In the genomic region with DNA sequence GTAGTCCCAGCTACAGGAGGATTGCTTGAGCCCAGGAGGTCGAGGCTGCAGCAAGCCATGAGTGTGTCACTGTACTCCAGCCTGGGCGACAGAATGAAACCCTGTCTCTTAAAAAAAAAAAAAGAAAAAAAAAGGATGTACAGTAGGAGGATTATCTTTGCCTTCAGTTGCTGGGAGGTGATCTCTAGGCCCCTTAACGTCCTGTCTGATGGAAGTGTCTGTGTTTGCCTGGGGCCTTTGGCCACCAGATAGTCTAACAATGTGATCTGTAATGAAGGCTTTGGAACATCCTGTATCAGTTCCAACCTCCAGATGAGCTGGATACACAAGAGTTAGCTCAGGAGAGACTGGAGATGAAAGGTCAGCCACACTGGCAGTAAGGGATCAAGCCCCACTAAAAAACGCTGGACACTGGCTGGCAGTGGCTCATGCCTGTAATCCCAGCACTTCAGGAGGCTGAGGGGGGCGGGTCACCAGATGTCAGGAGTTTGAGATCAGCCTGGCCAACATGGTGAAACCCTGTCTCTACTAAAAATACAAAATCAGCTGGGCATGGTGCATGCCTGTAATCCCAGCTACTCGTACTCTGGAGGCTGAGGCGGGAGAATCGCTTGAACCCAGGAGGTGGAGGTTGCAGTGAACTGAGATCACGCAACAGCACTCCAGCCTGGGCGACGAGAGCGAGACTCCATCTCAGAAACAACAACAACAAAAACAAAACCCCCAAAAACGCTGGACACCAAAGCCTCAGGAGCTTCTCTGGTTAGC, we compare ENCODE assay signal across 22 cellular contexts. TPM values are rescaled to one million over a fixed set of nuclear protein-coding genes. Genes with fewer than 3 reads are reported as not detected.
DNase-seq lines count a peak whose midpoint lies in the region; ATAC-seq and TF ChIP-seq lines count a peak whose summit lies in the region.
"Had no signal": no experiment of that assay in that cellular context is flagged by ENCODE, and none has a peak within 500 bp of the region (broad histone marks: within the 10 kb centered on the region; RNA-seq: fewer than 3 reads in every experiment).

No MANE protein-coding gene starts in this region.

- H3K9me3 ChIP-seq in Caco-2 (no peaks in the 10 kb centered on the region), right atrium auricular region (no peaks in the 10 kb centered on the region)
- H3K9me3 ChIP-seq in naive thymus-derived CD4-positive, alpha-beta T cell (ENCODE audit: control insufficient read depth in 2 of 3, low read length in 3 of 3): no peaks in the 10 kb centered on the region
- H3K9me3 ChIP-seq: BLaER1 treated with 17β-estradiol and CSF1 and Interleukin-3, amounts not matched to agents 10 nM and 100 nM; gastroesophageal sphincter; left ventricle myocardium inferior; ovary; upper lobe of left lung had no signal

- H3K27me3 ChIP-seq in Caco-2 (replicated peaks; ENCODE audit: control insufficient read depth, insufficient read depth, low read length) (no peaks in the 10 kb centered on the region), right atrium auricular region (no peaks in the 10 kb centered on the region)
- no peaks in the 10 kb centered on the region for H3K27me3 ChIP-seq in naive thymus-derived CD4-positive, alpha-beta T cell (ENCODE audit: control insufficient read depth in 2 of 2, insufficient read depth in 2 of 2, low read length in 2 of 2)
- H3K27me3 ChIP-seq: BLaER1 treated with 17β-estradiol and CSF1 and Interleukin-3, amounts not matched to agents 10 nM and 100 nM; gastroesophageal sphincter; ovary; upper lobe of left lung had no signal

- H3K36me3 ChIP-seq in Caco-2 (ENCODE audit: control insufficient read depth, insufficient read depth, low read length): no peaks in the 10 kb centered on the region
- H3K36me3 ChIP-seq in naive thymus-derived CD4-positive, alpha-beta T cell (ENCODE audit: control insufficient read depth in 2 of 3, insufficient read depth in 3 of 3, low read length in 3 of 3): no peaks in the 10 kb centered on the region
- H3K36me3 ChIP-seq in right atrium auricular region: no peaks in the 10 kb centered on the region
- H3K36me3 ChIP-seq: BLaER1 treated with 17β-estradiol and CSF1 and Interleukin-3, amounts not matched to agents 10 nM and 100 nM; gastroesophageal sphincter; left ventricle myocardium inferior; ovary; upper lobe of left lung had no signal

- H3K4me3 Mint-ChIP-seq in T-helper 1 cell treated with Interleukin-12 subunit alpha and Interleukin-12 subunit beta and Interleukin-4 antibody, amounts not matched to agents 30 μg/mL and 1 μg/mL, for 36 hours: peak overlapping the region; percentile 22
- no peak overlapping the region for H3K4me3 Mint-ChIP-seq in Caco-2 (ENCODE audit: unreplicated experiment)
- H3K4me3 Mint-ChIP-seq in activated CD8-positive, alpha-beta T cell treated with anti-CD3 and anti-CD28 coated beads, Interleukin-2, amount 10 ng/mL, durations not matched to agents 7 days and 5 days: peak overlapping the region; percentile 20
- H3K4me3 Mint-ChIP-seq in naive thymus-derived CD4-positive, alpha-beta T cell: peak overlapping the region in 9 of 10 donors; percentile 15 to 80 (median 59)
- H3K4me3 Mint-ChIP-seq: activated B cell treated with CpG ODN at 0.5 μM for 24 hours had no signal

- peak overlapping the region; percentile 12 for H3K27ac ChIP-seq in naive thymus-derived CD4-positive, alpha-beta T cell (ENCODE audit: low read depth, low read length)
- no peak overlapping the region for H3K27ac ChIP-seq in right atrium auricular region
- H3K27ac ChIP-seq: BLaER1 treated with 17β-estradiol and CSF1 and Interleukin-3, amounts not matched to agents 10 nM and 100 nM; epithelial cell of prostate; gastroesophageal sphincter; left ventricle myocardium inferior; ovary; upper lobe of left lung had no signal

- H3K27ac Mint-ChIP-seq in T-helper 1 cell treated with Interleukin-12 subunit alpha and Interleukin-12 subunit beta and Interleukin-4 antibody, amounts not matched to agents 30 μg/mL and 1 μg/mL, for 36 hours: peak overlapping the region; percentile 64
- peak overlapping the region; percentile 68 for H3K27ac Mint-ChIP-seq in Caco-2 (ENCODE audit: unreplicated experiment)
- H3K27ac Mint-ChIP-seq in activated CD8-positive, alpha-beta T cell treated with anti-CD3 and anti-CD28 coated beads, Interleukin-2, amount 10 ng/mL, durations not matched to agents 7 days and 5 days: peak overlapping the region; percentile 69
- H3K27ac Mint-ChIP-seq in naive thymus-derived CD4-positive, alpha-beta T cell: peak overlapping the region; percentile 16 to 94 (median 82)
- H3K27ac Mint-ChIP-seq: activated B cell treated with CpG ODN at 0.5 μM for 24 hours had no signal

- intact Hi-C loops in Caco-2 (cut with micrococcal nuclease; ENCODE audit: unreplicated experiment): no loop called here
- intact Hi-C loops in naive thymus-derived CD4-positive, alpha-beta T cell (cut with micrococcal nuclease): loop anchor here (1.0 to 2.0 kb wide), 3 partner anchors 12 to 55 kb away; partner anchors contain the start of gene SPPL3 (in 1 of the 2)

- H3K36me3 Mint-ChIP-seq in T-helper 1 cell treated with Interleukin-12 subunit alpha and Interleukin-12 subunit beta and Interleukin-4 antibody, amounts not matched to agents 30 μg/mL and 1 μg/mL, for 36 hours (ENCODE audit: low read depth): no peaks in the 10 kb centered on the region
- peaks cover 63% of the 10 kb centered on the region for H3K36me3 Mint-ChIP-seq in Caco-2 (ENCODE audit: insufficient read depth, unreplicated experiment)
- H3K36me3 Mint-ChIP-seq in activated CD8-positive, alpha-beta T cell treated with anti-CD3 and anti-CD28 coated beads, Interleukin-2, amount 10 ng/mL, durations not matched to agents 7 days and 5 days (ENCODE audit: low read depth): no peaks in the 10 kb centered on the region
- no peaks in the 10 kb centered on the region for H3K36me3 Mint-ChIP-seq in naive thymus-derived CD4-positive, alpha-beta T cell

- CTCF ChIA-PET in Caco-2 (lab: Charles Lee): interaction anchor here (0.7 kb wide), 1 partner anchor 418 kb away, joined by 3 read pairs; no protein-coding TSS in a partner anchor
- CTCF ChIA-PET in activated CD8-positive, alpha-beta T cell treated with anti-CD3 and anti-CD28 coated beads, Interleukin-2, amount 10 ng/mL, durations not matched to agents 7 days and 5 days (lab: Charles Lee): interaction anchor here (0.9 to 5.7 kb wide), 12 partner anchors 12 to 594 kb away, joined by 3 to 52 read pairs (median 4); no protein-coding TSS in a partner anchor
- CTCF ChIA-PET in naive thymus-derived CD4-positive, alpha-beta T cell (lab: Charles Lee): interaction anchor here (0.6 to 1.9 kb wide), 4 partner anchors 12 to 456 kb away, joined by 3 to 13 read pairs (median 4); no protein-coding TSS in a partner anchor

- DNase-seq in T-helper 1 cell: no peak
- DNase-seq in Caco-2: no peak
- DNase-seq in activated CD8-positive, alpha-beta T cell treated with anti-CD3 and anti-CD28 coated beads, Interleukin-2, amount 10 ng/mL, durations not matched to agents 7 days and 5 days: no peak
- DNase-seq in naive thymus-derived CD4-positive, alpha-beta T cell: no peak
- DNase-seq in right atrium auricular region (ENCODE audit: low spot score): no peak
- DNase-seq in NCI-H1092 treated with DMSO at 0.1 percent for 48 hours (lab: John Stamatoyannopoulos, UW): no peak
- DNase-seq: 8988T, activated B cell treated with CpG ODN at 0.5 μM for 24 hours, DMS79 treated with DMSO at 0.1 percent for 48 hours, HCEC 1CT, left ventricle myocardium inferior, NCI-H2029 treated with DMSO at 0.1 percent for 48 hours, NCI-H510A, ovary, upper lobe of left lung had no signal

- BruUV-seq in Caco-2 (replicated peaks; lab: Mats Ljungman, UMichigan): no TSS peak

- H3K4me1 Mint-ChIP-seq in T-helper 1 cell treated with Interleukin-12 subunit alpha and Interleukin-12 subunit beta and Interleukin-4 antibody, amounts not matched to agents 30 μg/mL and 1 μg/mL, for 36 hours (ENCODE audit: low read depth): peaks cover 16% of the 10 kb centered on the region
- H3K4me1 Mint-ChIP-seq in Caco-2 (ENCODE audit: low read depth, unreplicated experiment): peaks cover 29% of the 10 kb centered on the region
- peaks cover 22% of the 10 kb centered on the region for H3K4me1 Mint-ChIP-seq in activated CD8-positive, alpha-beta T cell treated with anti-CD3 and anti-CD28 coated beads, Interleukin-2, amount 10 ng/mL, durations not matched to agents 7 days and 5 days (ENCODE audit: low read depth)
- peaks cover 3 to 26% (median 20%) of the 10 kb centered on the region in 7 donors for H3K4me1 Mint-ChIP-seq in naive thymus-derived CD4-positive, alpha-beta T cell
- H3K4me1 Mint-ChIP-seq: activated B cell treated with CpG ODN at 0.5 μM for 24 hours had no signal

- peak; percentile 2 for ATAC-seq in activated CD8-positive, alpha-beta T cell treated with anti-CD3 and anti-CD28 coated beads, Interleukin-2, amount 10 ng/mL, durations not matched to agents 7 days and 5 days
- no peak for ATAC-seq in naive thymus-derived CD4-positive, alpha-beta T cell
- ATAC-seq in GM18907 (IDR thresholded peaks at IDR 0.05; ENCODE audit: unreplicated experiment): no peak
- ATAC-seq: gastroesophageal sphincter had no signal

- H3K4me3 ChIP-seq in Caco-2 (ENCODE audit: low read depth, low read length): no peak overlapping the region
- no peak overlapping the region for H3K4me3 ChIP-seq in naive thymus-derived CD4-positive, alpha-beta T cell (ENCODE audit: low read length)
- no peak overlapping the region for H3K4me3 ChIP-seq in right atrium auricular region
- H3K4me3 ChIP-seq: BLaER1 treated with 17β-estradiol and CSF1 and Interleukin-3, amounts not matched to agents 10 nM and 100 nM; gastroesophageal sphincter; left ventricle myocardium inferior; ovary; upper lobe of left lung had no signal

- peaks cover 65% of the 10 kb centered on the region for H3K4me1 ChIP-seq in Caco-2
- peaks cover 2 to 20% of the 10 kb centered on the region in 2 donors for H3K4me1 ChIP-seq in naive thymus-derived CD4-positive, alpha-beta T cell (ENCODE audit: control insufficient read depth in 2 of 2, insufficient read depth in 2 of 2, low read length in 2 of 2)
- no peaks in the 10 kb centered on the region for H3K4me1 ChIP-seq in right atrium auricular region
- H3K4me1 ChIP-seq: gastroesophageal sphincter, left ventricle myocardium inferior, upper lobe of left lung had no signal

- H3K27me3 Mint-ChIP-seq in T-helper 1 cell treated with Interleukin-12 subunit alpha and Interleukin-12 subunit beta and Interleukin-4 antibody, amounts not matched to agents 30 μg/mL and 1 μg/mL, for 36 hours (ENCODE audit: low read depth): peaks cover 3% of the 10 kb centered on the region
- H3K27me3 Mint-ChIP-seq in Caco-2 (ENCODE audit: insufficient read depth, unreplicated experiment): no peaks in the 10 kb centered on the region
- H3K27me3 Mint-ChIP-seq in activated CD8-positive, alpha-beta T cell treated with anti-CD3 and anti-CD28 coated beads, Interleukin-2, amount 10 ng/mL, durations not matched to agents 7 days and 5 days (ENCODE audit: low read depth): no peaks in the 10 kb centered on the region
- H3K27me3 Mint-ChIP-seq in naive thymus-derived CD4-positive, alpha-beta T cell: no peaks in the 10 kb centered on the region

- POLR2A ChIA-PET in Caco-2 (lab: Charles Lee): no interaction called here
- POLR2A ChIA-PET in activated CD8-positive, alpha-beta T cell treated with anti-CD3 and anti-CD28 coated beads, Interleukin-2, amount 10 ng/mL, durations not matched to agents 7 days and 5 days (lab: Charles Lee): interaction anchor here (0.6 to 1.5 kb wide), 8 partner anchors 12 to 269 kb away, joined by 3 to 6 read pairs (median 3); no protein-coding TSS in a partner anchor
- POLR2A ChIA-PET in naive thymus-derived CD4-positive, alpha-beta T cell (lab: Charles Lee): interaction anchor here (0.9 to 1.2 kb wide), 3 partner anchors 9 to 280 kb away, joined by 3 read pairs; no protein-coding TSS in a partner anchor

- TF ChIP-seq CTCF in Caco-2 (IDR thresholded peaks at IDR 0.05; ENCODE audit: insufficient read depth in 1 of 2, low read depth in 1 of 2, low read length in 1 of 2, severe bottlenecking in 1 of 2, unreplicated experiment in 1 of 2) (no peak), right atrium auricular region (IDR thresholded peaks at IDR 0.05) (no peak)

- no peaks in the 10 kb centered on the region for H3K9me3 Mint-ChIP-seq in T-helper 1 cell treated with Interleukin-12 subunit alpha and Interleukin-12 subunit beta and Interleukin-4 antibody, amounts not matched to agents 30 μg/mL and 1 μg/mL, for 36 hours
- H3K9me3 Mint-ChIP-seq in Caco-2 (ENCODE audit: unreplicated experiment): no peaks in the 10 kb centered on the region
- no peaks in the 10 kb centered on the region for H3K9me3 Mint-ChIP-seq in activated CD8-positive, alpha-beta T cell treated with anti-CD3 and anti-CD28 coated beads, Interleukin-2, amount 10 ng/mL, durations not matched to agents 7 days and 5 days (ENCODE audit: insufficient read depth)
- H3K9me3 Mint-ChIP-seq in naive thymus-derived CD4-positive, alpha-beta T cell: no peaks in the 10 kb centered on the region
- H3K9me3 Mint-ChIP-seq: activated B cell treated with CpG ODN at 0.5 μM for 24 hours had no signal

RNA-seq across cellular contexts. Expression of gene HNF1A, which starts 19.0 kb away (rescaled TPM):
- total RNA-seq in Caco-2 (2022): 37.1 and 41.2 TPM in 2 replicates
- total RNA-seq in activated CD8-positive, alpha-beta T cell treated with anti-CD3 and anti-CD28 coated beads, Interleukin-2, amount 10 ng/mL, durations not matched to agents 7 days and 5 days: not detected
- total RNA-seq in naive thymus-derived CD4-positive, alpha-beta T cell: not detected
- polyA plus RNA-seq in naive thymus-derived CD4-positive, alpha-beta T cell: not detected
- not detected for total RNA-seq in right atrium auricular region
- total RNA-seq: activated B cell treated with CpG ODN at 0.5 μM for 24 hours, astrocyte, left ventricle myocardium inferior, skeletal muscle tissue had no signal

RNA-seq across cellular contexts. Expression of gene SPPL3, which starts 55.1 kb away (rescaled TPM):
- total RNA-seq in Caco-2 (2022) (63.4 and 65.6 TPM in 2 replicates), right atrium auricular region (10 to 100 TPM; 13.8 to 16.5 TPM)
- total RNA-seq in activated CD8-positive, alpha-beta T cell treated with anti-CD3 and anti-CD28 coated beads, Interleukin-2, amount 10 ng/mL, durations not matched to agents 7 days and 5 days: 10 to 100 TPM; 23.3 to 27.8 TPM
- 10 to 100 TPM; 34.9 to 51.8 (median 48.2) TPM for total RNA-seq in naive thymus-derived CD4-positive, alpha-beta T cell
- polyA plus RNA-seq in naive thymus-derived CD4-positive, alpha-beta T cell: 10 to 100 TPM; 22.8 to 24.7 TPM

RNA-seq across cellular contexts. Expression of gene C12orf43, which starts 57.0 kb away (rescaled TPM):
- total RNA-seq in Caco-2 (2022): 19.3 and 22.1 TPM in 2 replicates
- 10 to 100 TPM; 19.0 to 23.3 TPM for total RNA-seq in activated CD8-positive, alpha-beta T cell treated with anti-CD3 and anti-CD28 coated beads, Interleukin-2, amount 10 ng/mL, durations not matched to agents 7 days and 5 days
- total RNA-seq in naive thymus-derived CD4-positive, alpha-beta T cell: 10 to 100 TPM; 11.8 to 24.2 (median 17.5) TPM
- polyA plus RNA-seq in naive thymus-derived CD4-positive, alpha-beta T cell: 10 to 100 TPM; 18.8 to 22.2 TPM
- 10 to 100 TPM in 1 of 2 donors, 1 to 10 TPM in 1; 8.8 to 12.1 TPM for total RNA-seq in right atrium auricular region

Comparison
In these comparisons a context has a peak if more than half of its experiments do, and no peak if none do; other contexts are left out.
1. RNA of gene HNF1A, which starts 19.0 kb away (total RNA-seq): 37.1 to 41.2 TPM in Caco-2; not detected in activated CD8-positive, alpha-beta T cell treated with anti-CD3 and anti-CD28 coated beads, Interleukin-2, amount 10 ng/mL, durations not matched to agents 7 days and 5 days, not detected in naive thymus-derived CD4-positive, alpha-beta T cell and not detected in right atrium auricular region; every median in the first group is over 10 times any median in the second.
2. Peak in every context shown above with its lines, with median percentiles within 50 percentile points of each other: H3K27ac Mint-ChIP-seq.